In the genomic region with DNA sequence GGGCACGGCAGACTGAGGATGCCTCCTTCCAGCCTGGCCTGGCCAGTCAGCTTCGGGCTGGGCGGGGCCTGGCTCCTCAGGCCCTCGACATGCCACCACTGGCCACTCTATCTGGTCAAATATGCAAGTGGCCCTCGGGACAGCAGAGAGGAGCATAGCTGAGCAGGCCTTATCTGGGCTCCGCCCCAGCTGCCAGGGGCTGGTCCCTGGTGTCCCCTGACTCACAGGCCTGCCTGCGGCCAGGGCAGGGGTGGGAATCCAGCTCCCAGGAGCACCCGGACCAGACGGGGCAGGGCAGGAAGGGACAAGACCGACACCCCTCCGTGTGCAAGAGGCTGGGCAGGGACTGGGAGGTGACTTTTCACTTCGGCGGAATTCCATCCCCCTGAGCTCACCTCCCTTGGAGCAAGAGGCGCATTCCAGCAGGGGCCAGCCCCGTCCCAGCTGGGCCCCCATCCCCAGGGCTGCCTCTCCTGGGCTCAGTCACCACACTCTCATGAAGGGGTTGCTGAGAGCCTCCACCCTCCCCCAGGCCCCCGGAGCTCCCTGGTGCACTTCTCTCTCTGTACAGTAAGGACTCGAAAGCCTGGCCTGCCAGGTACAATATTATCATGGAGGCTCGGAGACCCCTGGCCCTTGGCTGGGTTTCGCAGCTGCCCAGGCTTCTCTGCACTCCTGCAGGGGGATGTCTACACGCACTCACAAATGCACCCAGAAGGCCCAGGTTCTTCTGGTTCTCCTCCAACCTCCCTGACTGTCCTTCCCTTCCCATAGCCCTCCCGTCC, we compare ENCODE assay signal across 14 cellular contexts. TPM values are rescaled to one million over a fixed set of nuclear protein-coding genes. Genes with fewer than 3 reads are reported as not detected.
A peak's percentile ranks its signal among the peaks of the same experiment; 100 is the strongest.
DNase-seq lines count a peak whose midpoint lies in the region; ATAC-seq and TF ChIP-seq lines count a peak whose summit lies in the region.
"Had no signal": no experiment of that assay in that cellular context is flagged by ENCODE, and none has a peak within 500 bp of the region (broad histone marks: within the 10 kb centered on the region; RNA-seq: fewer than 3 reads in every experiment).

No MANE protein-coding gene starts in this region.

- CTCF ChIA-PET in Panc1 (lab: Charles Lee) = no interaction called here

- WGBS in thyroid gland, 2 donors = 33 to 43% methylated on average over 10 to 13 of the region's 21 CpGs

- BruUV-seq in Panc1 (replicated peaks; lab: Mats Ljungman, UMichigan) = no TSS peak

- H3K36me3 ChIP-seq in Panc1 (ENCODE audit: control insufficient read depth, insufficient read depth, low read length) (no peaks in the 10 kb centered on the region), thyroid gland (no peaks in the 10 kb centered on the region), vagina (no peaks in the 10 kb centered on the region)

- peak; percentile 58 for DNase-seq in H4 (ENCODE audit: low spot score)
- DNase-seq in Panc1 (ENCODE audit: low read depth, low spot score) = no peak
- peak; percentile 81 for DNase-seq in iPS-NIHi11 (ENCODE audit: low spot score)
- DNase-seq in thyroid gland = peak; percentile 62 to 71
- DNase-seq in vagina (ENCODE audit: extremely low spot score in 2 of 2) = no peak
- DNase-seq in GOT3 (lab: John Stamatoyannopoulos, UW) = no peak
- DNase-seq: activated CD4-positive, alpha-beta T cell treated with anti-CD3 and anti-CD28 coated beads, Interleukin-2, amount 50 U/mL, for 48 hours; activated naive CD4-positive, alpha-beta T cell treated with Interleukin-2 at 50 U/mL for 16 hours; HCEC 1CT; NCI-H1092 treated with DMSO at 0.1 percent for 48 hours; NCI-H69; SW 1271 had no signal

- H3K4me3 ChIP-seq in Panc1 (ENCODE audit: low read depth in 2 of 2, low read length in 2 of 2) = no peak overlapping the region
- no peak overlapping the region for H3K4me3 ChIP-seq in thyroid gland (replicated peaks in 1 of 3)
- no peak overlapping the region for H3K4me3 ChIP-seq in vagina

- POLR2A ChIA-PET in Panc1 (lab: Charles Lee) = no interaction called here

- TF ChIP-seq CTCF in Panc1 (IDR thresholded peaks at IDR 0.05) (no peak), thyroid gland (IDR thresholded peaks at IDR 0.05) (no peak), vagina (IDR thresholded peaks at IDR 0.05) (no peak)

- H3K27ac ChIP-seq in Panc1 (ENCODE audit: low read length) = no peak overlapping the region
- H3K27ac ChIP-seq in thyroid gland = no peak overlapping the region
- no peak overlapping the region for H3K27ac ChIP-seq in vagina

- TF ChIP-seq POLR2A in thyroid gland (IDR thresholded peaks at IDR 0.05) (no peak), vagina (IDR thresholded peaks at IDR 0.05) (no peak)

- H3K4me1 ChIP-seq in Panc1 (ENCODE audit: control insufficient read depth, insufficient read depth, low read length) = no peaks in the 10 kb centered on the region
- H3K4me1 ChIP-seq in thyroid gland = no peaks in the 10 kb centered on the region
- peaks cover 23% of the 10 kb centered on the region for H3K4me1 ChIP-seq in vagina

- intact Hi-C loops in Panc1 (cut with micrococcal nuclease; ENCODE audit: unreplicated experiment) (no loop called here), thyroid gland (cut with DNase I) (no loop called here), vagina (cut with DNase I) (no loop called here)

- ATAC-seq in Panc1 (0 out of 2 replicates have a peak, but pooled peaks have one; percentile 34), HG03025 (IDR thresholded peaks at IDR 0.05; ENCODE audit: low FRiP score, unreplicated experiment) (no peak)

- in situ Hi-C loops in Panc1 (cut with HindIII; ENCODE audit: low pct_unique_long_range_greater_than_20kb, low sequenced_read_pairs) = no loop called here

- no peaks in the 10 kb centered on the region for H3K9me3 ChIP-seq in Panc1 (ENCODE audit: control insufficient read depth, insufficient read depth, low read depth, low read length)
- no peaks in the 10 kb centered on the region for H3K9me3 ChIP-seq in thyroid gland
- no peaks in the 10 kb centered on the region for H3K9me3 ChIP-seq in vagina

- no peaks in the 10 kb centered on the region for H3K27me3 ChIP-seq in Panc1 (ENCODE audit: control insufficient read depth, insufficient read depth, low read length)
- no peaks in the 10 kb centered on the region for H3K27me3 ChIP-seq in thyroid gland
- H3K27me3 ChIP-seq in vagina = no peaks in the 10 kb centered on the region

RNA-seq across cellular contexts. Expression of a gene that starts 29.5 kb away (rescaled TPM):
- not detected in 2 replicates for total RNA-seq in H4 (2014; rRNA removed; shearing (Covaris generic))
- total RNA-seq in Panc1 (2021; ENCODE audit: unreplicated experiment) = not detected
- polyA plus RNA-seq in Panc1 (2012; ENCODE audit: insufficient read length) = not detected
- total RNA-seq in thyroid gland = not detected
- total RNA-seq in vagina = not detected
- total RNA-seq: omental fat pad had no signal

Comparison
In these comparisons a context has a peak if more than half of its experiments do, and no peak if none do; other contexts are left out.
1. DNase-seq: peak in H4 (single experiment), iPS-NIHi11 (single experiment) and thyroid gland (2 of 2); none in Panc1 (single experiment), vagina (0 of 2) and GOT3 (single experiment).